In the genomic region with DNA sequence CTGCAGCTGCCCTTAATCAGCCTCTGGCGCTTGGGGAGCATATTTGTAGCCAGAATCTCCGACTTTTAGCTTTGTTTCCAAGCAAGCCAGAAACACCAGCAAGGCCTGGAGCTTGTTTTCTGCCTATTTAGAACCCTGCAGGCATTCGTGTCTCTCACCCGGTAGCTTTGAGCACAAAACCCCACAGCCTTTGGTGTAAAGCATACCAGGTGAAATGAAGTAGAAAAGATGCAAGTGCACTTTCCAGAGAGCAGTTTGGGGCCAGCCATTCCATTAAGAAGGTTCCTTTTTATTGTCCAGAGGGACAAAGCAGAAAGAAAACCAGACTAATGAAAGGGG, we compare ENCODE assay signal across 8 cellular contexts. TPM values are rescaled to one million over a fixed set of nuclear protein-coding genes. Genes with fewer than 3 reads are reported as not detected.
A peak's percentile ranks its signal among the peaks of the same experiment; 100 is the strongest.
DNase-seq lines count a peak whose midpoint lies in the region; ATAC-seq and TF ChIP-seq lines count a peak whose summit lies in the region.

No MANE protein-coding gene starts in this region.

- H3K4me3 ChIP-seq in left ventricle myocardium inferior (peak overlapping the region; percentile 85), kidney epithelial cell (ENCODE audit: low read depth, low read length) (peak overlapping the region; percentile 66)

- H3K36me3 ChIP-seq in left ventricle myocardium inferior (peaks cover 37% of the 10 kb centered on the region), kidney epithelial cell (ENCODE audit: control insufficient read depth, insufficient read depth, low read length) (no peaks in the 10 kb centered on the region)

- no peaks in the 10 kb centered on the region for H3K9me3 ChIP-seq in left ventricle myocardium inferior (replicated peaks)

- H3K27me3 Mint-ChIP-seq in activated T-helper 17 cell treated with anti-CD3 and anti-CD28 coated beads, Interleukin-2, amount 50 U/mL, for 72 hours: no peaks in the 10 kb centered on the region
- H3K27me3 Mint-ChIP-seq in type B pancreatic cell: no peaks in the 10 kb centered on the region

- peak overlapping the region; percentile 97 for H3K27ac Mint-ChIP-seq in activated T-helper 17 cell treated with anti-CD3 and anti-CD28 coated beads, Interleukin-2, amount 50 U/mL, for 72 hours
- peak overlapping the region; percentile 99 for H3K27ac Mint-ChIP-seq in type B pancreatic cell

- H3K4me1 ChIP-seq in left ventricle myocardium inferior: peaks cover 83% of the 10 kb centered on the region

- intact Hi-C loops in left ventricle myocardium inferior (cut with micrococcal nuclease): no loop called here
- intact Hi-C loops in Right ventricle myocardium superior (cut with DNase I): loop anchor here (10.0 kb wide), 1 partner anchor 94 kb away; no protein-coding TSS in a partner anchor
- intact Hi-C loops in sciatic nerve (cut with DNase I): no loop called here

- H3K4me1 Mint-ChIP-seq in activated T-helper 17 cell treated with anti-CD3 and anti-CD28 coated beads, Interleukin-2, amount 50 U/mL, for 72 hours: peaks cover 20% of the 10 kb centered on the region
- H3K4me1 Mint-ChIP-seq in type B pancreatic cell (ENCODE audit: unreplicated experiment): peaks cover 42% of the 10 kb centered on the region

- no peaks in the 10 kb centered on the region for H3K9me3 Mint-ChIP-seq in activated T-helper 17 cell treated with anti-CD3 and anti-CD28 coated beads, Interleukin-2, amount 50 U/mL, for 72 hours
- no peaks in the 10 kb centered on the region for H3K9me3 Mint-ChIP-seq in type B pancreatic cell

- no peak for TF ChIP-seq CTCF in left ventricle myocardium inferior (IDR thresholded peaks at IDR 0.05; ENCODE audit: borderline replicate concordance)
- no peak for TF ChIP-seq CTCF in kidney epithelial cell (IDR thresholded peaks at IDR 0.05; ENCODE audit: insufficient read depth, low read length, poor library complexity, severe bottlenecking)
- no peak for TF ChIP-seq CTCF in type B pancreatic cell (conservative IDR thresholded peaks at IDR 0.05)

- no peaks in the 10 kb centered on the region for H3K27me3 ChIP-seq in left ventricle myocardium inferior (ENCODE audit: low read depth)
- H3K27me3 ChIP-seq in kidney epithelial cell (ENCODE audit: control insufficient read depth, insufficient read depth, low read length): no peaks in the 10 kb centered on the region

- DNase-seq in left ventricle myocardium inferior: no peak
- no peak for DNase-seq in Right ventricle myocardium superior
- DNase-seq in kidney epithelial cell (ENCODE audit: low read depth): no peak
- no peak for DNase-seq in type B pancreatic cell (ENCODE audit: extremely low spot score, unreplicated experiment)
- DNase-seq in AG20443 (ENCODE audit: low spot score): no peak
- DNase-seq in sciatic nerve (ENCODE audit: low spot score): no peak

- H3K27ac ChIP-seq in left ventricle myocardium inferior (replicated peaks): peak overlapping the region; percentile 100

- ATAC-seq in Right ventricle myocardium superior (ENCODE audit: poor library complexity) (no peak), GM21723 (IDR thresholded peaks at IDR 0.05; ENCODE audit: unreplicated experiment) (no peak), sciatic nerve (no peak)
- no peak for ATAC-seq in activated T-helper 17 cell treated with anti-CD3 and anti-CD28 coated beads, Interleukin-2, amount 50 U/mL, for 72 hours (replicated peaks)

- peaks cover 41% of the 10 kb centered on the region for H3K36me3 Mint-ChIP-seq in activated T-helper 17 cell treated with anti-CD3 and anti-CD28 coated beads, Interleukin-2, amount 50 U/mL, for 72 hours (ENCODE audit: low read depth)
- H3K36me3 Mint-ChIP-seq in type B pancreatic cell: peaks cover 6% of the 10 kb centered on the region

- H3K4me3 Mint-ChIP-seq in activated T-helper 17 cell treated with anti-CD3 and anti-CD28 coated beads, Interleukin-2, amount 50 U/mL, for 72 hours: peak overlapping the region; percentile 98
- peak overlapping the region; percentile 97 for H3K4me3 Mint-ChIP-seq in type B pancreatic cell

RNA-seq across cellular contexts. Expression of a gene that starts 0.7 kb away (rescaled TPM):
- total RNA-seq in left ventricle myocardium inferior (37.4 TPM), Right ventricle myocardium superior (37.9 TPM), kidney epithelial cell (8.9 and 10.8 TPM in 2 replicates), type B pancreatic cell (ENCODE audit: low replicate concordance) (13.8 and 27.6 TPM in 2 replicates), sciatic nerve (22.4 TPM)
- total RNA-seq in activated T-helper 17 cell treated with anti-CD3 and anti-CD28 coated beads, Interleukin-2, amount 50 U/mL, for 72 hours: 10 to 100 TPM; 16.6 to 20.9 TPM

RNA-seq across cellular contexts. Expression of a gene that starts 0.8 kb away (rescaled TPM):
- total RNA-seq in left ventricle myocardium inferior (11.4 TPM), Right ventricle myocardium superior (12.7 TPM), kidney epithelial cell (5.5 and 6.8 TPM in 2 replicates), type B pancreatic cell (ENCODE audit: low replicate concordance) (6.4 and 7.6 TPM in 2 replicates), sciatic nerve (8.2 TPM)
- total RNA-seq in activated T-helper 17 cell treated with anti-CD3 and anti-CD28 coated beads, Interleukin-2, amount 50 U/mL, for 72 hours: 1 to 10 TPM; 5.3 to 5.9 TPM

RNA-seq across cellular contexts. Expression of a gene that starts 7.5 kb away (rescaled TPM):
- total RNA-seq in left ventricle myocardium inferior: 1.0 TPM
- 0.94 TPM for total RNA-seq in Right ventricle myocardium superior
- 1 to 10 TPM; 2.5 to 6.7 TPM for total RNA-seq in activated T-helper 17 cell treated with anti-CD3 and anti-CD28 coated beads, Interleukin-2, amount 50 U/mL, for 72 hours
- total RNA-seq in kidney epithelial cell: 1.0 and 2.3 TPM in 2 replicates
- total RNA-seq in type B pancreatic cell (ENCODE audit: low replicate concordance): 0.88 and 1.6 TPM in 2 replicates
- 6.7 TPM for total RNA-seq in sciatic nerve

RNA-seq across cellular contexts. Expression of a gene that starts 17.3 kb away (rescaled TPM):
- 1.3 TPM for total RNA-seq in left ventricle myocardium inferior
- 1.6 TPM for total RNA-seq in Right ventricle myocardium superior
- 1 to 10 TPM in 1 of 2 donors, under 1 TPM in 1; 0.56 to 2.6 TPM for total RNA-seq in activated T-helper 17 cell treated with anti-CD3 and anti-CD28 coated beads, Interleukin-2, amount 50 U/mL, for 72 hours
- total RNA-seq in kidney epithelial cell: 0.29 and 0.48 TPM in 2 replicates
- total RNA-seq in type B pancreatic cell (ENCODE audit: low replicate concordance): 3.6 and 6.9 TPM in 2 replicates
- 3.6 TPM for total RNA-seq in sciatic nerve
